Comparison of ENCODE assay signal across 8 cellular contexts in genomic region chr3:153284282-153284938, GRCh38.
DNase-seq lines count a peak whose midpoint lies in the region; ATAC-seq and TF ChIP-seq lines count a peak whose summit lies in the region.

No MANE protein-coding gene starts in this region.

- H3K4me3 Mint-ChIP-seq in activated T-cell treated with anti-CD3 and anti-CD28 coated beads, Interleukin-2, amount 50 U/mL, for 4 hours = peak overlapping the region; percentile 28
- H3K4me3 Mint-ChIP-seq in glutamatergic neuron (ENCODE audit: unreplicated experiment) = no peak overlapping the region

- no peaks in the 10 kb centered on the region for H3K9me3 ChIP-seq in skeletal muscle tissue (ENCODE audit: control insufficient read depth in 3 of 3, low read length in 3 of 3)

- peak overlapping the region; percentile 34 for H3K27ac ChIP-seq in skeletal muscle tissue (ENCODE audit: low read depth, low read length)

- no peak overlapping the region for H3K27ac Mint-ChIP-seq in glutamatergic neuron (ENCODE audit: unreplicated experiment)

- DNase-seq in ACHN = peak; percentile 39
- DNase-seq in MV-4-11 (lab: John Stamatoyannopoulos, UW) = peak; percentile 87
- no peak for DNase-seq in activated T-cell treated with anti-CD3 and anti-CD28 coated beads, Interleukin-2, amount 50 U/mL, for 4 hours
- no peak for DNase-seq in glutamatergic neuron
- DNase-seq in cortex of kidney (lab: John Stamatoyannopoulos, UW) = no peak
- DNase-seq in NCI-H1694 (lab: John Stamatoyannopoulos, UW) = no peak

- peak; percentile 12 for TF ChIP-seq CTCF in glutamatergic neuron (IDR thresholded peaks at IDR 0.05; ENCODE audit: partially characterized antibody, unreplicated experiment)

- no peaks in the 10 kb centered on the region for H3K27me3 Mint-ChIP-seq in activated T-cell treated with anti-CD3 and anti-CD28 coated beads, Interleukin-2, amount 50 U/mL, for 4 hours (ENCODE audit: low read depth)
- H3K27me3 Mint-ChIP-seq in glutamatergic neuron (ENCODE audit: unreplicated experiment) = no peaks in the 10 kb centered on the region

- peaks cover 0 to 6% (median 3%) of the 10 kb centered on the region in 3 donors for H3K4me1 ChIP-seq in skeletal muscle tissue (ENCODE audit: control insufficient read depth in 3 of 3, insufficient read depth in 3 of 3, low read length in 3 of 3)

- H3K9me3 Mint-ChIP-seq in activated T-cell treated with anti-CD3 and anti-CD28 coated beads, Interleukin-2, amount 50 U/mL, for 4 hours = no peaks in the 10 kb centered on the region
- no peaks in the 10 kb centered on the region for H3K9me3 Mint-ChIP-seq in glutamatergic neuron (ENCODE audit: unreplicated experiment)

- H3K4me1 Mint-ChIP-seq in activated T-cell treated with anti-CD3 and anti-CD28 coated beads, Interleukin-2, amount 50 U/mL, for 4 hours (ENCODE audit: low read depth) = peaks cover 42% of the 10 kb centered on the region
- H3K4me1 Mint-ChIP-seq in glutamatergic neuron (ENCODE audit: low read depth, unreplicated experiment) = no peaks in the 10 kb centered on the region

- no peak overlapping the region for H3K4me3 ChIP-seq in skeletal muscle tissue (ENCODE audit: low read length in 3 of 3)

- no peaks in the 10 kb centered on the region for H3K36me3 Mint-ChIP-seq in activated T-cell treated with anti-CD3 and anti-CD28 coated beads, Interleukin-2, amount 50 U/mL, for 4 hours (ENCODE audit: insufficient read depth)
- H3K36me3 Mint-ChIP-seq in glutamatergic neuron (ENCODE audit: unreplicated experiment) = no peaks in the 10 kb centered on the region

- in situ Hi-C loops in ACHN (cut with HindIII; ENCODE audit: low pct_ligation_motif_present, low pct_unique_long_range_greater_than_20kb, low sequenced_read_pairs) = no loop called here

- H3K27me3 ChIP-seq in skeletal muscle tissue (ENCODE audit: control insufficient read depth in 3 of 3, insufficient read depth in 3 of 3, low read length in 3 of 3) = no peaks in the 10 kb centered on the region

- H3K36me3 ChIP-seq in skeletal muscle tissue (ENCODE audit: control insufficient read depth in 3 of 3, insufficient read depth in 3 of 3, low read length in 3 of 3) = no peaks in the 10 kb centered on the region

- no peak overlapping the region for H3K9ac ChIP-seq in skeletal muscle tissue (ENCODE audit: low read depth in 1 of 3, low read length in 3 of 3)

- peak; percentile 89 for ATAC-seq in GM19351 (IDR thresholded peaks at IDR 0.05; ENCODE audit: unreplicated experiment)
- peak; percentile 62 to 71 for ATAC-seq in activated T-cell treated with anti-CD3 and anti-CD28 coated beads, Interleukin-2, amount 50 U/mL, for 4 hours

Comparison
In these comparisons a context has a peak if more than half of its experiments do, and no peak if none do; other contexts are left out.
1. DNase-seq: peak in ACHN (single experiment) and MV-4-11 (single experiment); none in activated T-cell treated with anti-CD3 and anti-CD28 coated beads, Interleukin-2, amount 50 U/mL, for 4 hours (single experiment), glutamatergic neuron (single experiment), cortex of kidney (single experiment) and NCI-H1694 (single experiment).